Comparison of ENCODE assay signal across 8 cellular contexts in the genomic region with DNA sequence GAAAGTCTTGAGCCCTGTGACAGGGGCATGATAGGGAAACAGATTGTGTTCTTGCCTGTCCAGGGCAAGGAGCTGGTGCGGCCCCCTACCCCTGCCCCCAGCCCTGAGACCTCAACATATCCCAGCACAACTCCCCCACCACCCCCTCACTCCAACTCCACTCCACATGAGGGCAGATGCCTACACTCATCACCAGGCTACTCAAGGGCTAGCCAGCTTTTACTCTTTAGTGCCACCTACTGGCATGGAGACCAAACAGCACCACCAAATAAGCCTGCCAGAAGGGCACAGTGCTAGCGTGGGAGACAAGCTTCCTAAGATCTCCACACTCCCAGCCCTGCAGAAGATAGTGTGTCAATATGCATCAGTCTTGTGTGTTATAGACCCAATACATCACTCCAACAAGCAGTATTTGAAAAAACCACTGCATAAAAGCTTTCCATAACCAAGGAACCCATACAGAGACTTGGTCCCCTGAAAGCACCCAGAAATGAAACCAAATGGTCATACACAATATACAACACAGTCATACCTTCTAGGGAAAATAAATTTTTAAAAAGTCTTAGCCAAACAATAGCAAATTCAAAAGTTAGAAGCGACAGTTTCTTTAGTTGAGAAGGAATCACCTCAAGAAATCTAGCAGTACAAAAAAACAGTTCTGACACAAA.
DNase-seq lines count a peak whose midpoint lies in the region; ATAC-seq, FAIRE-seq and TF ChIP-seq lines count a peak whose summit lies in the region.

No MANE protein-coding gene starts in this region.

- TF ChIP-seq CTCF in activated CD8-positive, alpha-beta T cell treated with anti-CD3 and anti-CD28 coated beads for 36 hours (IDR thresholded peaks at IDR 0.05) = peak; percentile 74
- TF ChIP-seq CTCF in esophagus muscularis mucosa (IDR thresholded peaks at IDR 0.05) (peak; percentile 37 to 60 (median 38)), pancreas (IDR thresholded peaks at IDR 0.05) (peak; percentile 46 to 65 (median 53))

- no peaks in the 10 kb centered on the region for H3K36me3 Mint-ChIP-seq in activated CD8-positive, alpha-beta T cell treated with anti-CD3 and anti-CD28 coated beads for 36 hours (ENCODE audit: low read depth)

- CTCF ChIA-PET in activated CD8-positive, alpha-beta T cell treated with anti-CD3 and anti-CD28 coated beads for 36 hours (lab: Charles Lee) = interaction anchor here (0.5 to 2.9 kb wide), 38 partner anchors 9 to 384 kb away, joined by 3 to 86 read pairs (median 4); no protein-coding TSS in a partner anchor

- H3K27me3 ChIP-seq in esophagus muscularis mucosa (peaks cover 0 to 5% (median 0%) of the 10 kb centered on the region in 4 donors), pancreas (no peaks in the 10 kb centered on the region)

- no peak for FAIRE-seq in pancreas (lab: Jason Lieb, UNC)

- H3K27ac Mint-ChIP-seq in activated CD8-positive, alpha-beta T cell treated with anti-CD3 and anti-CD28 coated beads for 36 hours = no peak overlapping the region

- H3K4me3 ChIP-seq in esophagus muscularis mucosa (no peak overlapping the region), pancreas (no peak overlapping the region)

- no peaks in the 10 kb centered on the region for H3K4me1 ChIP-seq in esophagus muscularis mucosa
- H3K4me1 ChIP-seq in pancreas = no peaks in the 10 kb centered on the region

- H3K9me3 ChIP-seq in esophagus muscularis mucosa (peaks cover 0 to 11% (median 5%) of the 10 kb centered on the region in 4 donors), pancreas (no peaks in the 10 kb centered on the region)

- H3K27ac ChIP-seq in esophagus muscularis mucosa (replicated peaks in 1 of 4) (no peak overlapping the region), pancreas (no peak overlapping the region)

- no peak for TF ChIP-seq EP300 in esophagus muscularis mucosa (IDR thresholded peaks at IDR 0.05)

- DNase-seq in NCI-H446 (lab: John Stamatoyannopoulos, UW) = peak; percentile 12 to 65
- DNase-seq in NCI-H446 treated with DMSO at 0.1 percent for 48 hours (lab: John Stamatoyannopoulos, UW) = no peak
- peak; percentile 48 for DNase-seq in NCI-H1694 treated with DMSO at 0.1 percent for 48 hours (lab: John Stamatoyannopoulos, UW)
- DNase-seq in activated CD8-positive, alpha-beta T cell treated with anti-CD3 and anti-CD28 coated beads for 36 hours = peak; percentile 70
- DNase-seq in esophagus muscularis mucosa (ENCODE audit: extremely low spot score) = no peak
- peak in 3 of 6 donors; percentile 11 to 54 (median 31) for DNase-seq in pancreas
- no peak for DNase-seq in cerebellum (ENCODE audit: low spot score)

- no peak for TF ChIP-seq POLR2A in esophagus muscularis mucosa (IDR thresholded peaks at IDR 0.05; ENCODE audit: low read depth)

- intact Hi-C loops in activated CD8-positive, alpha-beta T cell treated with anti-CD3 and anti-CD28 coated beads for 36 hours (cut with micrococcal nuclease) = loop anchor here (5.0 kb wide), 1 partner anchor 161 kb away; the partner anchor contains the start of gene GPR65
- intact Hi-C loops in esophagus muscularis mucosa (cut with DNase I) (loop anchor here (10.0 kb wide), 1 partner anchor 224 kb away; no protein-coding TSS in a partner anchor), pancreas (cut with DNase I) (loop anchor here in 2 of 3 donors (10.0 kb wide), 2 partner anchors 154 to 224 kb away; no protein-coding TSS in a partner anchor)

- no peak overlapping the region for H3K4me3 Mint-ChIP-seq in activated CD8-positive, alpha-beta T cell treated with anti-CD3 and anti-CD28 coated beads for 36 hours

- H3K36me3 ChIP-seq in esophagus muscularis mucosa (no peaks in the 10 kb centered on the region), pancreas (no peaks in the 10 kb centered on the region)

- H3K9me3 Mint-ChIP-seq in activated CD8-positive, alpha-beta T cell treated with anti-CD3 and anti-CD28 coated beads for 36 hours = no peaks in the 10 kb centered on the region

- 55% methylated on average over 3 of the region's 3 CpGs for WGBS in esophagus muscularis mucosa
- 38 to 51% methylated on average over 3 of the region's 3 CpGs for WGBS in pancreas, 2 donors

- ATAC-seq in HG02588 (IDR thresholded peaks at IDR 0.05; ENCODE audit: unreplicated experiment) = peak; percentile 75
- peak; percentile 94 for ATAC-seq in activated CD8-positive, alpha-beta T cell treated with anti-CD3 and anti-CD28 coated beads for 36 hours
- peak; percentile 69 to 95 (median 90) for ATAC-seq in pancreas

- peaks cover 13% of the 10 kb centered on the region for H3K4me1 Mint-ChIP-seq in activated CD8-positive, alpha-beta T cell treated with anti-CD3 and anti-CD28 coated beads for 36 hours (ENCODE audit: low read depth)

- POLR2A ChIA-PET in activated CD8-positive, alpha-beta T cell treated with anti-CD3 and anti-CD28 coated beads for 36 hours (lab: Charles Lee) = interaction anchor here (0.6 to 0.7 kb wide), 2 partner anchors 76 to 173 kb away, joined by 3 read pairs; no protein-coding TSS in a partner anchor

- peaks cover 13% of the 10 kb centered on the region for H3K27me3 Mint-ChIP-seq in activated CD8-positive, alpha-beta T cell treated with anti-CD3 and anti-CD28 coated beads for 36 hours

Comparison
In these comparisons a context has a peak if more than half of its experiments do, and no peak if none do; other contexts are left out.
1. DNase-seq: peak in NCI-H446 (2 of 2), NCI-H1694 treated with DMSO at 0.1 percent for 48 hours (single experiment) and activated CD8-positive, alpha-beta T cell treated with anti-CD3 and anti-CD28 coated beads for 36 hours (single experiment); none in NCI-H446 treated with DMSO at 0.1 percent for 48 hours (single experiment), esophagus muscularis mucosa (single experiment) and cerebellum (single experiment).
2. Peak in every context shown above with its lines, with median percentiles within 50 percentile points of each other: ATAC-seq and CTCF ChIP-seq.